8 cellular contexts compared by ENCODE assay signal in genomic region chr16:30748634-30749445, GRCh38. TPM values are rescaled to one million over a fixed set of nuclear protein-coding genes. Genes with fewer than 3 reads are reported as not detected.
DNase-seq lines count a peak whose midpoint lies in the region; ATAC-seq and TF ChIP-seq lines count a peak whose summit lies in the region.

No MANE protein-coding gene starts in this region.

- H3K27me3 ChIP-seq in HAP-1 (ENCODE audit: low read depth): no peaks in the 10 kb centered on the region
- H3K27me3 ChIP-seq in RWPE2 (ENCODE audit: insufficient read depth, poor library complexity, severe bottlenecking): no peaks in the 10 kb centered on the region
- no peaks in the 10 kb centered on the region for H3K27me3 ChIP-seq in colonic mucosa
- no peaks in the 10 kb centered on the region for H3K27me3 ChIP-seq in liver (ENCODE audit: control insufficient read depth in 4 of 4, insufficient read depth in 4 of 4, low read length in 3 of 4)
- H3K27me3 ChIP-seq in testis: no peaks in the 10 kb centered on the region

- peak overlapping the region; percentile 79 for H3K4me3 ChIP-seq in HAP-1
- H3K4me3 ChIP-seq in RWPE2 (ENCODE audit: severe bottlenecking): peak overlapping the region; percentile 43
- peak overlapping the region; percentile 74 for H3K4me3 ChIP-seq in colonic mucosa
- H3K4me3 ChIP-seq in liver (ENCODE audit: low read depth in 1 of 3, low read length in 3 of 3): peak overlapping the region; percentile 67 to 96 (median 79)
- H3K4me3 ChIP-seq in testis: peak overlapping the region; percentile 70 to 92

- DNase-seq in GM03348 (ENCODE audit: low spot score) (peak; percentile 69), HAP-1 (ENCODE audit: low spot score in 2 of 2) (peak in 1 of 2 experiments; percentile 52), RWPE2 (ENCODE audit: low spot score) (no peak), colonic mucosa (peak; percentile 46), testis (no peak), DMS153 (lab: John Stamatoyannopoulos, UW) (no peak)

- peak overlapping the region; percentile 59 to 63 for H3K9ac ChIP-seq in colonic mucosa (ENCODE audit: low read depth in 2 of 2, low read length in 2 of 2)
- no peak overlapping the region for H3K9ac ChIP-seq in liver (ENCODE audit: low read depth in 1 of 2, low read length in 2 of 2)

- H3K4me1 ChIP-seq in HAP-1 (peaks cover 11% of the 10 kb centered on the region), RWPE2 (ENCODE audit: insufficient read depth, poor library complexity, severe bottlenecking) (peaks cover 12% of the 10 kb centered on the region), colonic mucosa (peaks cover 9% of the 10 kb centered on the region), liver (ENCODE audit: control insufficient read depth in 4 of 4, insufficient read depth in 4 of 4, low read length in 3 of 4) (peaks cover 0 to 34% (median 19%) of the 10 kb centered on the region in 4 donors), testis (peaks cover 5% of the 10 kb centered on the region)

- ATAC-seq in RWPE2 (ENCODE audit: low read depth) (peak; percentile 49), HG02623 (IDR thresholded peaks at IDR 0.05; ENCODE audit: unreplicated experiment) (no peak)

- TF ChIP-seq RAD21 in liver (IDR thresholded peaks at IDR 0.05): no peak

- H3K9me3 ChIP-seq in HAP-1 (no peaks in the 10 kb centered on the region), RWPE2 (ENCODE audit: severe bottlenecking) (no peaks in the 10 kb centered on the region), colonic mucosa (no peaks in the 10 kb centered on the region), liver (ENCODE audit: control insufficient read depth in 4 of 4, low read length in 3 of 4) (no peaks in the 10 kb centered on the region), testis (no peaks in the 10 kb centered on the region)

- H3K27ac ChIP-seq in RWPE2 (ENCODE audit: poor library complexity, severe bottlenecking): peak overlapping the region; percentile 79
- H3K27ac ChIP-seq in colonic mucosa: no peak overlapping the region
- peak overlapping the region in 1 of 2 donors; percentile 59 for H3K27ac ChIP-seq in liver (ENCODE audit: low read depth in 1 of 2, low read length in 2 of 2)
- H3K27ac ChIP-seq in testis: peak overlapping the region; percentile 9 to 73

- TF ChIP-seq POLR2A in testis (IDR thresholded peaks at IDR 0.05): no peak

- 14% methylated on average over 36 of the region's 36 CpGs for WGBS in liver
- WGBS in testis, 2 donors: 12 to 30% methylated on average over 14 to 28 of the region's 36 CpGs

- in situ Hi-C loops in HAP-1 (cut with MboI; ENCODE audit: low sequenced_read_pairs): no loop called here

- H3K36me3 ChIP-seq in HAP-1 (replicated peaks): peaks cover 34% of the 10 kb centered on the region
- H3K36me3 ChIP-seq in RWPE2 (ENCODE audit: low read depth): peaks cover 55% of the 10 kb centered on the region
- H3K36me3 ChIP-seq in colonic mucosa: peaks cover 7% of the 10 kb centered on the region
- peaks cover 4 to 6% (median 5%) of the 10 kb centered on the region in 4 donors for H3K36me3 ChIP-seq in liver (ENCODE audit: control insufficient read depth in 4 of 4, insufficient read depth in 3 of 4, low read depth in 1 of 4, low read length in 3 of 4)
- no peaks in the 10 kb centered on the region for H3K36me3 ChIP-seq in testis (ENCODE audit: low read depth, missing control alignments)

- intact Hi-C loops in colonic mucosa (cut with DNase I) (no loop called here), testis (cut with DNase I; ENCODE audit: low total_unique reads) (no loop called here)

- TF ChIP-seq CTCF in RWPE2 (IDR thresholded peaks at IDR 0.05; ENCODE audit: poor library complexity, severe bottlenecking) (no peak), colonic mucosa (IDR thresholded peaks at IDR 0.05) (no peak), liver (IDR thresholded peaks at IDR 0.05; ENCODE audit: low read depth, low read length, missing input control) (no peak), testis (IDR thresholded peaks at IDR 0.05) (no peak)

TF ChIP-seq in liver, 16 proteins besides CTCF, POLR2A, EP300 and RAD21:
- no peak for TF ChIP-seq NR2F2 (IDR thresholded peaks at IDR 0.05)
- no peak for TF ChIP-seq FOXA1 (IDR thresholded peaks at IDR 0.05)
- no peak for TF ChIP-seq EGR1 (IDR thresholded peaks at IDR 0.05; ENCODE audit: low read depth in 2 of 2)
- TF ChIP-seq JUND (IDR thresholded peaks at IDR 0.05): no peak
- no peak for TF ChIP-seq ATF3 (IDR thresholded peaks at IDR 0.05)
- no peak for TF ChIP-seq HNF4A (conservative IDR thresholded peaks at IDR 0.05)
- no peak for TF ChIP-seq REST (IDR thresholded peaks at IDR 0.05)
- TF ChIP-seq, protein P1, sequence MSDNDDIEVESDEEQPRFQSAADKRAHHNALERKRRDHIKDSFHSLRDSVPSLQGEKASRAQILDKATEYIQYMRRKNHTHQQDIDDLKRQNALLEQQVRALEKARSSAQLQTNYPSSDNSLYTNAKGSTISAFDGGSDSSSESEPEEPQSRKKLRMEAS (IDR thresholded peaks at IDR 0.05): no peak
- TF ChIP-seq ZBTB33 (IDR thresholded peaks at IDR 0.05): no peak
TF ChIP-seq in liver: peak in this region for 0.

RNA-seq across cellular contexts. Expression of gene PHKG2, which starts 0.6 kb away (rescaled TPM):
- total RNA-seq in colonic mucosa: 10 to 100 TPM; 33.6 to 47.8 TPM
- total RNA-seq in liver: 10 to 100 TPM in 1 of 2 donors, 1 to 10 TPM in 1; 9.2 to 16.3 TPM
- 10 to 100 TPM; 19.5 to 21.2 TPM for polyA plus RNA-seq in liver
- 100 to 1,000 TPM in 1 of 2 donors, 10 to 100 TPM in 1; 78.4 to 129 TPM for total RNA-seq in testis
- polyA plus RNA-seq in testis (ENCODE audit: insufficient read depth, low read depth, low replicate concordance): 312 TPM

RNA-seq across cellular contexts. Expression of gene CFAP119, which starts 13.0 kb away (rescaled TPM):
- total RNA-seq in colonic mucosa: 10 to 100 TPM in 1 of 2 donors, 1 to 10 TPM in 1; 8.6 to 12.7 TPM
- total RNA-seq in liver: 1 to 10 TPM in 1 of 2 donors, under 1 TPM in 1; 0.33 to 2.7 TPM
- 1 to 10 TPM in 1 of 2 donors, under 1 TPM in 1; 0.82 to 1.6 TPM for polyA plus RNA-seq in liver
- total RNA-seq in testis: 10 to 100 TPM; 31.5 to 54.2 TPM
- 43.3 TPM for polyA plus RNA-seq in testis (ENCODE audit: insufficient read depth, low read depth, low replicate concordance)

RNA-seq across cellular contexts. Expression of gene RNF40, which starts 13.3 kb away (rescaled TPM):
- total RNA-seq in colonic mucosa (100 to 1,000 TPM in 1 of 2 donors, 10 to 100 TPM in 1; 94.6 to 117 TPM), liver (10 to 100 TPM; 41.0 to 55.4 TPM), testis (100 to 1,000 TPM; 143 to 162 TPM)
- polyA plus RNA-seq in liver (10 to 100 TPM; 25.9 to 27.1 TPM), testis (ENCODE audit: insufficient read depth, low read depth, low replicate concordance) (219 TPM)

RNA-seq across cellular contexts. Expression of gene ZNF629, which starts 38.2 kb away (rescaled TPM):
- 10 to 100 TPM; 11.8 to 15.2 TPM for total RNA-seq in colonic mucosa
- 1 to 10 TPM; 3.3 to 4.2 TPM for total RNA-seq in liver
- polyA plus RNA-seq in liver: 1 to 10 TPM in 1 of 2 donors, under 1 TPM in 1; 0.86 to 3.5 TPM
- total RNA-seq in testis: 10 to 100 TPM; 19.4 to 21.9 TPM
- 11.2 TPM for polyA plus RNA-seq in testis (ENCODE audit: insufficient read depth, low read depth, low replicate concordance)

RNA-seq across cellular contexts. Expression of gene SRCAP, which starts 49.9 kb away (rescaled TPM):
- total RNA-seq in colonic mucosa (10 to 100 TPM; 44.0 to 79.3 TPM), liver (10 to 100 TPM; 26.8 to 27.7 TPM), testis (10 to 100 TPM; 74.3 to 80.8 TPM)
- polyA plus RNA-seq in liver (1 to 10 TPM; 7.6 to 8.7 TPM), testis (ENCODE audit: insufficient read depth, low read depth, low replicate concordance) (44.3 TPM)

Comparison
In these comparisons a context has a peak if more than half of its experiments do, and no peak if none do; other contexts are left out.
1. DNase-seq: peak in GM03348 (single experiment) and colonic mucosa (single experiment); none in RWPE2 (single experiment), testis (single experiment) and DMS153 (single experiment).
2. H3K9ac ChIP-seq: peak in colonic mucosa (2 of 2); none in liver (0 of 2).
3. Peak in every context shown above with its lines, with median percentiles within 50 percentile points of each other: H3K4me3 ChIP-seq.